In the genomic region with DNA sequence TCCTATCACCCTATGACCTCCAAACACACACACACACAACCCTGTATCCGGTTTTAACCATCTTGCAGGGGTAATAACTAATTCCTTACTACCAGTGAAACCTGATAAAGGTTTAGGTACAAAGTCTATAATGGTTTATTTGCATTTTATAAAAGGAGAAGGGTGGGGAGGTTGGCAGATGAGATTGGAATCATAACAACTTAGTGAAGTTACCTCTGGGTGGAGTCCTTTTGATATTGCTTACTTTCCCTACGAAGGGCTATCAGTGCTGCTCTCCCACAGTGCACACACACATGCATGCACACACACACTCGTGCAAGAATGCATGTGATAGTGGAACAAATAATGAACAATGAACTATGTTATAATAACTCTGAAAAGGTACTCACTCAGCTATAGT, we compare ENCODE assay signal across 22 cellular contexts. TPM values are rescaled to one million over a fixed set of nuclear protein-coding genes. Genes with fewer than 3 reads are reported as not detected.
DNase-seq lines count a peak whose midpoint lies in the region; ATAC-seq, FAIRE-seq and TF ChIP-seq lines count a peak whose summit lies in the region.
"Had no signal": no experiment of that assay in that cellular context is flagged by ENCODE, and none has a peak within 500 bp of the region (broad histone marks: within the 10 kb centered on the region; RNA-seq: fewer than 3 reads in every experiment).

No MANE protein-coding gene starts in this region.

- H3K4me1 ChIP-seq in pancreas: peaks cover 4 to 10% (median 7%) of the 10 kb centered on the region in 3 donors
- H3K4me1 ChIP-seq in spleen: no peaks in the 10 kb centered on the region

- H3K27me3 ChIP-seq in pancreas (no peaks in the 10 kb centered on the region), spleen (replicated peaks in 1 of 7) (no peaks in the 10 kb centered on the region)

- CTCF ChIA-PET in HEK293T (lab: Yijun Ruan, JAX): no interaction called here

- TF ChIP-seq POLR2A in spleen (IDR thresholded peaks at IDR 0.05): no peak

- peak; percentile 83 for FAIRE-seq in pancreas (lab: Jason Lieb, UNC)
- FAIRE-seq: H1, HepG2 had no signal

- POLR2A ChIA-PET in HEK293T (lab: Yijun Ruan, JAX): no interaction called here

- H3K4me3 ChIP-seq in pancreas (no peak overlapping the region), spleen (no peak overlapping the region)

- peak in 3 of 4 donors; percentile 45 to 54 (median 52) for ATAC-seq in pancreas
- ATAC-seq: HepG2 had no signal

- H3K9me3 ChIP-seq in pancreas (no peaks in the 10 kb centered on the region), spleen (no peaks in the 10 kb centered on the region)
- H3K9me3 ChIP-seq: Caco-2, SK-N-SH had no signal

- H3K27ac ChIP-seq in pancreas (no peak overlapping the region), spleen (no peak overlapping the region)
- H3K27ac ChIP-seq: C4-2B had no signal

- TF ChIP-seq CTCF in pancreas (IDR thresholded peaks at IDR 0.05) (no peak), spleen (IDR thresholded peaks at IDR 0.05 in 8 of 11, conservative IDR thresholded peaks at IDR 0.05 in 3 of 11) (no peak)

- intact Hi-C loops in pancreas (cut with DNase I) (no loop called here), spleen (cut with DNase I; ENCODE audit: low total_unique reads) (no loop called here)

- no peaks in the 10 kb centered on the region for H3K36me3 ChIP-seq in pancreas
- H3K36me3 ChIP-seq in spleen: no peaks in the 10 kb centered on the region

- 28 to 30% methylated on average over 3 of the region's 3 CpGs for WGBS in pancreas, 2 donors
- 64 to 75% (median 72%) methylated on average over 3 of the region's 3 CpGs for WGBS in spleen, 5 donors

- DNase-seq in COR-L47 (lab: John Stamatoyannopoulos, UW) (peak; percentile 23), HT-29 (ENCODE audit: low spot score) (peak; percentile 72), NCI-H748 treated with DMSO at 0.1 percent for 48 hours (lab: John Stamatoyannopoulos, UW) (peak; percentile 11), pancreas (no peak), spleen (no peak), HEK293T (ENCODE audit: extremely low spot score) (no peak), NCI-H1694 (lab: John Stamatoyannopoulos, UW) (no peak)
- DNase-seq: AML-193, Caco-2, DMS79, KBM-7, MV-4-11, NCI-H187, NCI-H226, NCI-H774, SHP77 treated with DMSO at 0.1 percent for 48 hours, SK-N-SH, T-helper 1 cell had no signal

TF ChIP-seq in HEK293T, 16 proteins besides CTCF, POLR2A, EP300 and RAD21:
- TF ChIP-seq SP1 (IDR thresholded peaks at IDR 0.05): no peak
- no peak for TF ChIP-seq ZNF384 (IDR thresholded peaks at IDR 0.05)
- no peak for TF ChIP-seq BHLHE40 (IDR thresholded peaks at IDR 0.05; ENCODE audit: borderline replicate concordance)
- no peak for TF ChIP-seq ELF4 (IDR thresholded peaks at IDR 0.05)
- TF ChIP-seq NFRKB (IDR thresholded peaks at IDR 0.05): no peak
- TF ChIP-seq HDGF (IDR thresholded peaks at IDR 0.05; ENCODE audit: borderline replicate concordance): no peak
- TF ChIP-seq, protein P1, sequence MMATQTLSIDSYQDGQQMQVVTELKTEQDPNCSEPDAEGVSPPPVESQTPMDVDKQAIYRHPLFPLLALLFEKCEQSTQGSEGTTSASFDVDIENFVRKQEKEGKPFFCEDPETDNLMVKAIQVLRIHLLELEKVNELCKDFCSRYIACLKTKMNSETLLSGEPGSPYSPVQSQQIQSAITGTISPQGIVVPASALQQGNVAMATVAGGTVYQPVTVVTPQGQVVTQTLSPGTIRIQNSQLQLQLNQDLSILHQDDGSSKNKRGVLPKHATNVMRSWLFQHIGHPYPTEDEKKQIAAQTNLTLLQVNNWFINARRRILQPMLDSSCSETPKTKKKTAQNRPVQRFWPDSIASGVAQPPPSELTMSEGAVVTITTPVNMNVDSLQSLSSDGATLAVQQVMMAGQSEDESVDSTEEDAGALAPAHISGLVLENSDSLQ (IDR thresholded peaks at IDR 0.05): no peak
- no peak for TF ChIP-seq FOXK2 (IDR thresholded peaks at IDR 0.05)

RNA-seq across cellular contexts. Expression of a gene that starts 56.1 kb away (rescaled TPM):
- 12.3 and 14.0 TPM in 2 replicates for total RNA-seq in HT-29 (2014; rRNA removed; shearing (Covaris generic))
- total RNA-seq in pancreas (10 to 100 TPM in 1 of 6 donors, 1 to 10 TPM in 5; 3.4 to 12.7 (median 6.2) TPM), spleen (10 to 100 TPM; 18.4 to 30.4 (median 22.8) TPM)
- polyA plus RNA-seq in pancreas (1 to 10 TPM in 1 of 2 donors, under 1 TPM in 1; 0.99 to 1.3 TPM), spleen (1 to 10 TPM; 1.3 to 3.2 (median 2.6) TPM)
- total RNA-seq: HepG2, OCI-LY7 had no signal
- polyA plus RNA-seq: HepG2 had no signal

Comparison
In these comparisons a context has a peak if more than half of its experiments do, and no peak if none do; other contexts are left out.
1. DNase-seq: peak in COR-L47 (single experiment), HT-29 (single experiment) and NCI-H748 treated with DMSO at 0.1 percent for 48 hours (single experiment); none in pancreas (0 of 6), spleen (single experiment), HEK293T (single experiment) and NCI-H1694 (single experiment).